8 cellular contexts compared by ENCODE assay signal in the genomic region with DNA sequence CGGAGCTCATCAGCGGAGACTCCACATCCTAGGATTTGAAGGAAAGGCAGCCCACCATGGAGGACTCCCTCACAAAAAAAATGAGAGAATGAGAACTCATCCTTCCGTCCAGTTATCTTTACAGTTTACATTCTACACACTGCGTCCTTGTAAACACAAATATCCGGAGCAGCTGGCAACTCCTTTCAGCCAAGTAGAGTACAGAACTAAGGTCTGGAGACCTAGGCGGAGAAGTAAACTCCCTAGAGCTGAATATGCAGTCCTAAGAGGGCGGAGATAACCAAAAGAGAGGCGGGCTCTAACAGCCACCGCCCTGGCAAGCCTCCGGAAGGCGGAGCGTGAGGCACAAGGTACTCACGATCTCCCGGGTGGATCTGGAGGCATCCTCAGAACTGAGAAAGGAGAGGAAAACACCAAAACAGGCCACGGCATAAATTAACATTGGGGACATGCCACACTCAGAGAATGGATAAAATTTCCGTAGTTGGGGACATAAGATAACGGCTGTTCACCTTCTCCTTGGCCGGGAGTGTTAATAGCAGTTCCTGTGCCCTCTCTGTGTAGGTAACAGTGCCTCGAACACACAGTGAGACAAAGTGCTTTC. TPM values are rescaled to one million over a fixed set of nuclear protein-coding genes. Genes with fewer than 3 reads are reported as not detected.
DNase-seq lines count a peak whose midpoint lies in the region; ATAC-seq and TF ChIP-seq lines count a peak whose summit lies in the region.

No MANE protein-coding gene starts in this region.

- peak overlapping the region; percentile 87 for H3K4me3 Mint-ChIP-seq in activated CD4-positive, alpha-beta T cell treated with anti-CD3 and anti-CD28 coated beads, Interleukin-2, amount 10 ng/mL, durations not matched to agents 7 days and 5 days

- peak overlapping the region; percentile 77 to 83 (median 79) for H3K27ac ChIP-seq in right lobe of liver

- no peaks in the 10 kb centered on the region for H3K27me3 Mint-ChIP-seq in activated CD4-positive, alpha-beta T cell treated with anti-CD3 and anti-CD28 coated beads, Interleukin-2, amount 10 ng/mL, durations not matched to agents 7 days and 5 days

- peaks cover 5% of the 10 kb centered on the region for H3K36me3 Mint-ChIP-seq in activated CD4-positive, alpha-beta T cell treated with anti-CD3 and anti-CD28 coated beads, Interleukin-2, amount 10 ng/mL, durations not matched to agents 7 days and 5 days (ENCODE audit: low read depth)

- intact Hi-C loops in right lobe of liver (cut with DNase I): no loop called here

- DNase-seq in ACHN (peak; percentile 82), HAP-1 (ENCODE audit: low spot score in 2 of 2) (peak; percentile 94 to 95), NCI-H526 (lab: John Stamatoyannopoulos, UW) (peak; percentile 64 to 84), dedifferentiated amniotic fluid mesenchymal stem cell (ENCODE audit: extremely low spot score) (peak; percentile 72), right lobe of liver (peak; percentile 85 to 90 (median 90)), iPS-NIHi11 (ENCODE audit: low spot score) (no peak)
- DNase-seq in activated CD4-positive, alpha-beta T cell treated with anti-CD3 and anti-CD28 coated beads, Interleukin-2, amount 10 ng/mL, durations not matched to agents 7 days and 5 days: peak; percentile 90
- DNase-seq in stimulated activated CD4-positive, alpha-beta T cell treated with anti-CD3 and anti-CD28 coated beads, Interleukin-4, amount 100 ng/mL, for 4 hours: peak; percentile 61 to 79

- H3K27ac Mint-ChIP-seq in activated CD4-positive, alpha-beta T cell treated with anti-CD3 and anti-CD28 coated beads, Interleukin-2, amount 10 ng/mL, durations not matched to agents 7 days and 5 days: peak overlapping the region; percentile 100

- POLR2A ChIA-PET in activated CD4-positive, alpha-beta T cell treated with anti-CD3 and anti-CD28 coated beads, Interleukin-2, amount 10 ng/mL, durations not matched to agents 7 days and 5 days (lab: Charles Lee): interaction anchor here (1.1 to 5.0 kb wide), 4 partner anchors 85 to 188 kb away, joined by 4 to 18 read pairs (median 12); a partner anchor contains a TSS

- TF ChIP-seq CTCF in right lobe of liver (IDR thresholded peaks at IDR 0.05): no peak

- in situ Hi-C loops in ACHN (cut with HindIII; ENCODE audit: low pct_ligation_motif_present, low pct_unique_long_range_greater_than_20kb, low sequenced_read_pairs): no loop called here
- in situ Hi-C loops in HAP-1 (cut with MboI; ENCODE audit: low sequenced_read_pairs): no loop called here

- CTCF ChIA-PET in activated CD4-positive, alpha-beta T cell treated with anti-CD3 and anti-CD28 coated beads, Interleukin-2, amount 10 ng/mL, durations not matched to agents 7 days and 5 days (lab: Charles Lee): interaction anchor here (0.7 to 1.9 kb wide), 6 partner anchors 15 to 664 kb away, joined by 3 to 7 read pairs (median 4); a partner anchor contains a TSS

- H3K27me3 ChIP-seq in HAP-1 (ENCODE audit: low read depth): no peaks in the 10 kb centered on the region
- H3K27me3 ChIP-seq in right lobe of liver: no peaks in the 10 kb centered on the region

- peak; percentile 7 to 10 (median 8) for ATAC-seq in right lobe of liver

- peaks cover 10% of the 10 kb centered on the region for H3K36me3 ChIP-seq in HAP-1 (replicated peaks)
- H3K36me3 ChIP-seq in right lobe of liver: no peaks in the 10 kb centered on the region

- no peaks in the 10 kb centered on the region for H3K9me3 Mint-ChIP-seq in activated CD4-positive, alpha-beta T cell treated with anti-CD3 and anti-CD28 coated beads, Interleukin-2, amount 10 ng/mL, durations not matched to agents 7 days and 5 days

- H3K4me1 ChIP-seq in HAP-1 (peaks cover 30% of the 10 kb centered on the region), right lobe of liver (peaks cover 0 to 34% (median 11%) of the 10 kb centered on the region in 4 donors)

- under 1% methylated on average over 19 of the region's 19 CpGs for WGBS in right lobe of liver (ENCODE audit: insufficient coverage, low coverage, low lambda C conversion rate, missing lambda C conversion rate)

- H3K4me1 Mint-ChIP-seq in activated CD4-positive, alpha-beta T cell treated with anti-CD3 and anti-CD28 coated beads, Interleukin-2, amount 10 ng/mL, durations not matched to agents 7 days and 5 days: peaks cover 40% of the 10 kb centered on the region

- peak; percentile 69 for TF ChIP-seq POLR2A in right lobe of liver (IDR thresholded peaks at IDR 0.05)

- H3K4me3 ChIP-seq in HAP-1 (peak overlapping the region; percentile 99), right lobe of liver (peak overlapping the region; percentile 54 to 64 (median 61))

- no peaks in the 10 kb centered on the region; the same call in 1 of the 2 replicates for H3K9me3 ChIP-seq in HAP-1
- H3K9me3 ChIP-seq in right lobe of liver: no peaks in the 10 kb centered on the region

RNA-seq across cellular contexts. Expression of a gene that starts 1.0 kb away (rescaled TPM):
- 100 to 1,000 TPM; 106 to 115 TPM for total RNA-seq in activated CD4-positive, alpha-beta T cell treated with anti-CD3 and anti-CD28 coated beads, Interleukin-2, amount 10 ng/mL, durations not matched to agents 7 days and 5 days
- 10 to 100 TPM in 5 of 6 experiments, 1 to 10 TPM in 1; 10.0 to 21.6 (median 20.5) TPM for total RNA-seq in right lobe of liver

Comparison
In these comparisons a context has a peak if more than half of its experiments do, and no peak if none do; other contexts are left out.
1. RNA of a gene that starts 1.0 kb away (total RNA-seq): 106 to 115 TPM in activated CD4-positive, alpha-beta T cell treated with anti-CD3 and anti-CD28 coated beads, Interleukin-2, amount 10 ng/mL, durations not matched to agents 7 days and 5 days; 10.0 to 21.6 TPM in right lobe of liver; every median in the first group is over 4 times any median in the second.